Comparison of ENCODE assay signal across 8 cellular contexts in genomic region chr20:2840967-2841531, GRCh38. TPM values are rescaled to one million over a fixed set of nuclear protein-coding genes. Genes with fewer than 3 reads are reported as not detected.
DNase-seq lines count a peak whose midpoint lies in the region; ATAC-seq and TF ChIP-seq lines count a peak whose summit lies in the region.

No MANE protein-coding gene starts in this region.

- H3F3A ChIP-seq in smooth muscle cell (ENCODE audit: low read depth) = peaks cover 3% of the 10 kb centered on the region

- peak overlapping the region; percentile 92 for H3K9ac ChIP-seq in smooth muscle cell (ENCODE audit: low read depth)

- H3K4me2 ChIP-seq in smooth muscle cell = peak overlapping the region; percentile 99

- DNase-seq in COR-L47 (lab: John Stamatoyannopoulos, UW) (peak; percentile 23), islet precursor cell (peak; percentile 68), smooth muscle cell (lab: John Stamatoyannopoulos, UW; ENCODE audit: unreplicated experiment) (peak; percentile 61), GF-D8 (lab: John Stamatoyannopoulos, UW) (no peak)
- DNase-seq in central memory CD4-positive, alpha-beta T cell = peak; percentile 39

- TF ChIP-seq CTCF in smooth muscle cell (IDR thresholded peaks at IDR 0.05; ENCODE audit: borderline replicate concordance, insufficient read depth, poor library complexity, severe bottlenecking) = no peak

- H4K20me1 ChIP-seq in smooth muscle cell (ENCODE audit: low read depth) = no peaks in the 10 kb centered on the region

- H3K4me3 ChIP-seq in smooth muscle cell = peak overlapping the region; percentile 98

- no peaks in the 10 kb centered on the region for H3K9me3 ChIP-seq in smooth muscle cell (replicated peaks; ENCODE audit: low read depth)

- H3K27ac ChIP-seq in smooth muscle cell (ENCODE audit: low read depth) = peak overlapping the region; percentile 84

- peaks cover 9% of the 10 kb centered on the region for H3K4me1 ChIP-seq in smooth muscle cell (ENCODE audit: low read depth)

- whole genome bisulfite sequencing in smooth muscle cell (ENCODE audit: low lambda C conversion rate) = 4% methylated on average over 28 of the region's 33 CpGs

- H3K27me3 ChIP-seq in smooth muscle cell (ENCODE audit: low read depth) = no peaks in the 10 kb centered on the region

- peak overlapping the region; percentile 100 for H2AFZ ChIP-seq in smooth muscle cell (ENCODE audit: low read depth)

- ATAC-seq in GM19328 (IDR thresholded peaks at IDR 0.05; ENCODE audit: unreplicated experiment) (peak; percentile 22), HG03354 (IDR thresholded peaks at IDR 0.05; ENCODE audit: poor library complexity, severe bottlenecking, unreplicated experiment) (peak; percentile 38), SK-N-SH treated with all-trans-retinoic acid at 6 μM for 48 hours (peak; percentile 83)

- peaks cover 15% of the 10 kb centered on the region for H3K79me2 ChIP-seq in smooth muscle cell (ENCODE audit: low read depth)

- no peaks in the 10 kb centered on the region for H3K36me3 ChIP-seq in smooth muscle cell (ENCODE audit: low read depth)

TF ChIP-seq in SK-N-SH treated with all-trans-retinoic acid at 6 μM for 48 hours, 23 proteins besides CTCF, POLR2A, EP300 and RAD21:
- no peak for TF ChIP-seq TCF4 (CRISPR knock-in tag; IDR thresholded peaks at IDR 0.05; ENCODE audit: borderline replicate concordance)
- TF ChIP-seq SNAI2 (CRISPR knock-in tag; IDR thresholded peaks at IDR 0.05) = no peak
- no peak for TF ChIP-seq ZNF8 (CRISPR knock-in tag; IDR thresholded peaks at IDR 0.05)
- no peak for TF ChIP-seq TSHZ2 (CRISPR knock-in tag; IDR thresholded peaks at IDR 0.05)
- no peak for TF ChIP-seq ARNTL (CRISPR knock-in tag; IDR thresholded peaks at IDR 0.05; ENCODE audit: borderline replicate concordance, low read depth)
- TF ChIP-seq POU6F1 (CRISPR knock-in tag; IDR thresholded peaks at IDR 0.05; ENCODE audit: borderline replicate concordance, low read depth) = no peak
- no peak for TF ChIP-seq ZFP30 (CRISPR knock-in tag; IDR thresholded peaks at IDR 0.05)
- TF ChIP-seq TOX (CRISPR knock-in tag; IDR thresholded peaks at IDR 0.05; ENCODE audit: borderline replicate concordance) = no peak
- TF ChIP-seq PATZ1 (CRISPR knock-in tag; IDR thresholded peaks at IDR 0.05; ENCODE audit: borderline replicate concordance) = no peak
- no peak for TF ChIP-seq ZFP3 (CRISPR knock-in tag; IDR thresholded peaks at IDR 0.05)
- TF ChIP-seq ZNF565 (CRISPR knock-in tag; conservative IDR thresholded peaks at IDR 0.05; ENCODE audit: low read depth) = no peak
- TF ChIP-seq OSR1 (CRISPR knock-in tag; IDR thresholded peaks at IDR 0.05) = no peak

RNA-seq across cellular contexts. Expression of gene VPS16, which starts 0.5 kb away (rescaled TPM):
- total RNA-seq in smooth muscle cell = 26.3 and 30.2 TPM in 2 replicates
- 32.4 and 36.9 TPM in 2 replicates for polyA plus RNA-seq in smooth muscle cell

RNA-seq across cellular contexts. Expression of gene PCED1A, which starts 0.6 kb away (rescaled TPM):
- total RNA-seq in smooth muscle cell = 18.7 and 24.2 TPM in 2 replicates
- polyA plus RNA-seq in smooth muscle cell = 43.7 and 46.7 TPM in 2 replicates

RNA-seq across cellular contexts. Expression of gene TMEM239, which starts 24.9 kb away (rescaled TPM):
- total RNA-seq in smooth muscle cell = not detected in 2 replicates
- not detected in 2 replicates for polyA plus RNA-seq in smooth muscle cell

RNA-seq across cellular contexts. Expression of gene C20orf141, which starts 26.3 kb away (rescaled TPM):
- not detected in 2 replicates for total RNA-seq in smooth muscle cell
- polyA plus RNA-seq in smooth muscle cell = 0.44 TPM in 1 of 2 replicates, not detected in the other

RNA-seq across cellular contexts. Expression of gene PTPRA, which starts 32.2 kb away (rescaled TPM):
- total RNA-seq in smooth muscle cell = 48.9 and 66.1 TPM in 2 replicates
- 35.3 and 38.4 TPM in 2 replicates for polyA plus RNA-seq in smooth muscle cell

Comparison
In these comparisons a context has a peak if more than half of its experiments do, and no peak if none do; other contexts are left out.
1. ATAC-seq: peak in every context shown above with its lines; median percentile 83 in SK-N-SH treated with all-trans-retinoic acid at 6 μM for 48 hours; 38 in HG03354; 22 in GM19328.